In the genomic region with DNA sequence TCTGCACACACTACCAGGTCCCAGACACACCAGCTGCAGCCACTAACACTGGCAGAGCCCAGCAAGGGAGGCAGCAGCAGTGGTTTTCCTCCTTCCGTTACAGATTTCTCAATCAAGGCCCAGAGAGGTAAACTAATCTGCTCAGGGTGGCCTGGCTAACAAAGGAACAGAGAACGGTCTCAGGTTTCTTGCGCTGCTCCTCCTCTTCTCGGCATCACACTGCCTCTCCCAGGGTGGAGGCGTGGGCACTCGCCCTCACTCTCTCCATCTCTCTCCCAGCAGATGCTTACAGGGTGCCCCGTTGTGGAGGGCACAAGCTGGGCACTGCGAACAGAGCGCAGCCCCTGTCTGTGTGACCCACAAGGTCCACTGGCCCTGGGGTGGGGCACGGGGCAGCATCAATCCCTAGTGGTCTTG, we compare ENCODE assay signal across 19 cellular contexts.
DNase-seq lines count a peak whose midpoint lies in the region; ATAC-seq and TF ChIP-seq lines count a peak whose summit lies in the region.
"Had no signal": no experiment of that assay in that cellular context is flagged by ENCODE, and none has a peak within 500 bp of the region (broad histone marks: within the 10 kb centered on the region; RNA-seq: fewer than 3 reads in every experiment).

No MANE protein-coding gene starts in this region.

- no peak for TF ChIP-seq CTCF in WTC11 (IDR thresholded peaks at IDR 0.05)

- POLR2A ChIA-PET in WTC11 (lab: Charles Lee) = no interaction called here

- H3K27ac ChIP-seq in caudate nucleus (ENCODE audit: low read depth, low read length) = no peak overlapping the region
- H3K27ac ChIP-seq: 22Rv1, hepatocyte, SJCRH30, tibial artery had no signal

- peak; percentile 44 for DNase-seq in NCI-H2171 treated with DMSO at 0.1 percent for 48 hours (lab: John Stamatoyannopoulos, UW)
- no peak for DNase-seq in NCI-H2171 (lab: John Stamatoyannopoulos, UW)
- peak; percentile 69 for DNase-seq in NCI-H2196 treated with DMSO at 0.1 percent for 48 hours (lab: John Stamatoyannopoulos, UW; ENCODE audit: unreplicated experiment)
- no peak for DNase-seq in WTC11 (ENCODE audit: low spot score)
- DNase-seq in caudate nucleus (lab: John Stamatoyannopoulos, UW) = no peak
- DNase-seq: activated naive CD4-positive, alpha-beta T cell; anterior cingulate cortex; endodermal cell; NCI-H226; retina; stimulated activated CD4-positive, alpha-beta T cell treated with anti-CD3 and anti-CD28 coated beads, Interleukin-12 subunit alpha, Interleukin-12 subunit beta, amount 100 ng/mL, for 4 hours; tibial artery had no signal

- no peak overlapping the region for H3K4me3 Mint-ChIP-seq in WTC11
- H3K4me3 Mint-ChIP-seq: endodermal cell, neural crest cell had no signal

- ATAC-seq in WTC11 (peak; percentile 68), HG03521 (IDR thresholded peaks at IDR 0.05; ENCODE audit: unreplicated experiment) (no peak), HG02763 (IDR thresholded peaks at IDR 0.05; ENCODE audit: unreplicated experiment) (no peak), HG02938 (IDR thresholded peaks at IDR 0.05; ENCODE audit: unreplicated experiment) (no peak)

- peaks cover 20% of the 10 kb centered on the region for H3K4me1 Mint-ChIP-seq in WTC11
- H3K4me1 Mint-ChIP-seq: endodermal cell, neural crest cell had no signal

- no peaks in the 10 kb centered on the region for H3K27me3 Mint-ChIP-seq in WTC11 (ENCODE audit: low read depth)

- no peaks in the 10 kb centered on the region for H3K36me3 Mint-ChIP-seq in WTC11

- no peak overlapping the region for H3K27ac Mint-ChIP-seq in WTC11
- H3K27ac Mint-ChIP-seq: endodermal cell had no signal

- CTCF ChIA-PET in WTC11 (lab: Charles Lee) = interaction anchor here (0.9 to 1.2 kb wide), 5 partner anchors 53 to 663 kb away, joined by 3 to 5 read pairs (median 3); no protein-coding TSS in a partner anchor

- no peaks in the 10 kb centered on the region for H3K9me3 Mint-ChIP-seq in WTC11
- H3K9me3 Mint-ChIP-seq: endodermal cell, neural crest cell had no signal

TF ChIP-seq in WTC11, 78 proteins besides CTCF, POLR2A, EP300 and RAD21:
- TF ChIP-seq ETV6 (CRISPR knock-in tag; IDR thresholded peaks at IDR 0.05) = 0 out of 2 replicates have a peak, but pooled peaks have one; percentile 30
- TF ChIP-seq JUN (CRISPR knock-in tag; IDR thresholded peaks at IDR 0.05) = no peak

Comparison
In these comparisons a context has a peak if more than half of its experiments do, and no peak if none do; other contexts are left out.
1. DNase-seq: peak in NCI-H2171 treated with DMSO at 0.1 percent for 48 hours (single experiment) and NCI-H2196 treated with DMSO at 0.1 percent for 48 hours (single experiment); none in NCI-H2171 (single experiment), WTC11 (single experiment) and caudate nucleus (0 of 61).